In genomic region chr6:5876076-5876475, GRCh38 we compare ENCODE assay signal across 21 cellular contexts.
DNase-seq lines count a peak whose midpoint lies in the region; FAIRE-seq and TF ChIP-seq lines count a peak whose summit lies in the region.
"Had no signal": no experiment of that assay in that cellular context is flagged by ENCODE, and none has a peak within 500 bp of the region (broad histone marks: within the 10 kb centered on the region; RNA-seq: fewer than 3 reads in every experiment).

No MANE protein-coding gene starts in this region.

- H2AFZ ChIP-seq in neuronal stem cell (ENCODE audit: low read length) = no peak overlapping the region
- H2AFZ ChIP-seq in mesenchymal stem cell (ENCODE audit: low read depth, low read length) = no peak overlapping the region

- H3K14ac ChIP-seq in neuronal stem cell (ENCODE audit: low read length) (no peak overlapping the region), mesenchymal stem cell (ENCODE audit: low read length in 2 of 2) (no peak overlapping the region)

- H4K8ac ChIP-seq in neuronal stem cell (ENCODE audit: low read depth, low read length) = no peak overlapping the region
- H4K8ac ChIP-seq in mesenchymal stem cell (ENCODE audit: low read length) = no peak overlapping the region

- FAIRE-seq in bronchial epithelial cell (lab: Jason Lieb, UNC) = peak; percentile 32
- FAIRE-seq: A549, D721Med, GM12878, GM12892, GM18507 had no signal

- H2BK120ac ChIP-seq in neuronal stem cell (ENCODE audit: low read depth, low read length) = no peak overlapping the region
- H2BK120ac ChIP-seq in mesenchymal stem cell (ENCODE audit: low read depth, low read length) = no peak overlapping the region

- TF ChIP-seq CTCF in bronchial epithelial cell (IDR thresholded peaks at IDR 0.05; ENCODE audit: insufficient read depth, low read length, severe bottlenecking) = no peak

- no peaks in the 10 kb centered on the region for H3K4me1 ChIP-seq in neuronal stem cell (ENCODE audit: control insufficient read depth in 2 of 2, insufficient read depth in 1 of 2, low read depth in 1 of 2, low read length in 2 of 2)
- no peaks in the 10 kb centered on the region for H3K4me1 ChIP-seq in mesenchymal stem cell (ENCODE audit: control insufficient read depth, insufficient read depth, low read depth, low read length)
- H3K4me1 ChIP-seq: A549, Caco-2 had no signal

- H3K9ac ChIP-seq in neuronal stem cell (ENCODE audit: low read depth, low read length, poor library complexity) = no peak overlapping the region
- H3K9ac ChIP-seq in mesenchymal stem cell (ENCODE audit: low read length) = no peak overlapping the region
- H3K9ac ChIP-seq: BLaER1 treated with 17β-estradiol and CSF1 and Interleukin-3, amounts not matched to agents 10 nM and 100 nM had no signal

- H3K36me3 ChIP-seq in bronchial epithelial cell (ENCODE audit: control insufficient read depth, insufficient read depth, low read length) (no peaks in the 10 kb centered on the region), neuronal stem cell (replicated peaks in 1 of 2; ENCODE audit: control insufficient read depth in 2 of 2, insufficient read depth in 2 of 2, low read length in 2 of 2) (no peaks in the 10 kb centered on the region), mesenchymal stem cell (ENCODE audit: control insufficient read depth in 1 of 2, insufficient read depth in 2 of 2, low read depth in 1 of 2, low read length in 2 of 2) (no peaks in the 10 kb centered on the region)
- H3K36me3 ChIP-seq: BLaER1 treated with 17β-estradiol and CSF1 and Interleukin-3, amounts not matched to agents 10 nM and 100 nM had no signal

- no peaks in the 10 kb centered on the region for H3K79me1 ChIP-seq in neuronal stem cell (ENCODE audit: low read depth, low read length)
- no peaks in the 10 kb centered on the region for H3K79me1 ChIP-seq in mesenchymal stem cell (replicated peaks; ENCODE audit: low read length, poor library complexity, severe bottlenecking)

- H3K23ac ChIP-seq in neuronal stem cell (ENCODE audit: low read depth, low read length, poor library complexity) (no peak overlapping the region), mesenchymal stem cell (ENCODE audit: low read length in 2 of 2) (no peak overlapping the region)

- H3K27ac ChIP-seq in neuronal stem cell (replicated peaks; ENCODE audit: low read length) (no peak overlapping the region), mesenchymal stem cell (ENCODE audit: low read length, poor library complexity, severe bottlenecking) (no peak overlapping the region)
- H3K27ac ChIP-seq: A549; BLaER1 treated with 17β-estradiol and CSF1 and Interleukin-3, amounts not matched to agents 10 nM and 100 nM; C4-2B had no signal

- H4K91ac ChIP-seq in neuronal stem cell (ENCODE audit: low read depth, low read length, poor library complexity) (no peak overlapping the region), mesenchymal stem cell (ENCODE audit: low read length) (no peak overlapping the region)

- WGBS in neuronal stem cell (ENCODE audit: extremely low coverage in 2 of 2, insufficient read length in 2 of 2, insufficient replicate concordance in 1 of 2), 2 donors = no CpG with 5 or more reads among the region's 4 CpGs
- WGBS in mesenchymal stem cell = 63% methylated on average over 4 of the region's 4 CpGs

- H3K27me3 ChIP-seq in bronchial epithelial cell (ENCODE audit: control insufficient read depth, insufficient read depth, low read length) (no peaks in the 10 kb centered on the region), neuronal stem cell (ENCODE audit: control insufficient read depth in 3 of 3, insufficient read depth in 3 of 3, low read depth in 1 of 3, low read length in 3 of 3) (no peaks in the 10 kb centered on the region), mesenchymal stem cell (ENCODE audit: control insufficient read depth in 1 of 2, insufficient read depth in 1 of 2, low read length in 2 of 2) (peaks cover 0 to 4% of the 10 kb centered on the region in 2 experiments)
- H3K27me3 ChIP-seq: BLaER1 treated with 17β-estradiol and CSF1 and Interleukin-3, amounts not matched to agents 10 nM and 100 nM had no signal

- H3K4me3 ChIP-seq in bronchial epithelial cell (ENCODE audit: low read depth, low read length) = no peak overlapping the region
- H3K4me3 ChIP-seq in neuronal stem cell (ENCODE audit: low read length in 2 of 2) = no peak overlapping the region
- no peak overlapping the region for H3K4me3 ChIP-seq in mesenchymal stem cell (ENCODE audit: insufficient read depth in 1 of 2, low read depth in 1 of 2, low read length in 2 of 2)
- H3K4me3 ChIP-seq: A549; BLaER1 treated with 17β-estradiol and CSF1 and Interleukin-3, amounts not matched to agents 10 nM and 100 nM; GM12878 had no signal

- peak overlapping the region; percentile 15 for H3K18ac ChIP-seq in neuronal stem cell (ENCODE audit: low read length)
- H3K18ac ChIP-seq in mesenchymal stem cell (ENCODE audit: low read depth in 1 of 2, low read length in 2 of 2) = no peak overlapping the region

- H2BK15ac ChIP-seq in neuronal stem cell (ENCODE audit: low read length) = no peak overlapping the region
- no peak overlapping the region for H2BK15ac ChIP-seq in mesenchymal stem cell (ENCODE audit: low read depth, poor library complexity, severe bottlenecking)

- no peak overlapping the region for H3K4ac ChIP-seq in neuronal stem cell (ENCODE audit: low read length)
- no peak overlapping the region for H3K4ac ChIP-seq in mesenchymal stem cell (ENCODE audit: low read depth in 1 of 2, low read length in 2 of 2)

- H2AK5ac ChIP-seq in neuronal stem cell (ENCODE audit: low read depth, low read length) (no peak overlapping the region), mesenchymal stem cell (ENCODE audit: low read length, severe bottlenecking) (no peak overlapping the region)

- H3K4me2 ChIP-seq in neuronal stem cell (ENCODE audit: insufficient read depth, low read length, poor library complexity, severe bottlenecking) = no peak overlapping the region
- H3K4me2 ChIP-seq in mesenchymal stem cell (ENCODE audit: low read length, poor library complexity, severe bottlenecking) = no peak overlapping the region
- H3K4me2 ChIP-seq: A549; BLaER1 treated with 17β-estradiol and CSF1 and Interleukin-3, amounts not matched to agents 10 nM and 100 nM had no signal

- H2BK5ac ChIP-seq in neuronal stem cell (ENCODE audit: low read length) (no peak overlapping the region), mesenchymal stem cell (ENCODE audit: low read depth, low read length, poor library complexity, severe bottlenecking) (no peak overlapping the region)

- no peaks in the 10 kb centered on the region for H3K9me3 ChIP-seq in neuronal stem cell (replicated peaks in 1 of 2; ENCODE audit: control insufficient read depth in 2 of 2, insufficient read depth in 1 of 2, low read depth in 1 of 2, low read length in 2 of 2)
- H3K9me3 ChIP-seq in mesenchymal stem cell (ENCODE audit: control insufficient read depth, low read length) = peaks cover 8% of the 10 kb centered on the region
- H3K9me3 ChIP-seq: A549, Caco-2 had no signal

- DNase-seq in bronchial epithelial cell (ENCODE audit: low read depth) = no peak
- no peak for DNase-seq in neuronal stem cell (ENCODE audit: low spot score)
- no peak for DNase-seq in 8988T
- DNase-seq in mesenchymal stem cell = no peak
- DNase-seq in DMS153 treated with DMSO at 0.1 percent for 48 hours (lab: John Stamatoyannopoulos, UW; ENCODE audit: unreplicated experiment) = no peak
- DNase-seq: AML-193; Caco-2; Calu3; CD4-positive, alpha-beta T cell; DMS53; DMS79; DND-41; EL; GDM1 had no signal

- H2BK12ac ChIP-seq in neuronal stem cell (ENCODE audit: low read length) (no peak overlapping the region), mesenchymal stem cell (ENCODE audit: low read length in 2 of 2) (no peak overlapping the region)
